Comparison of ENCODE assay signal across 1 cellular context in genomic region chr17:50872710-50873424, GRCh38.
TF ChIP-seq lines count a peak whose summit lies in the region.

No MANE protein-coding gene starts in this region.

TF ChIP-seq in K562, 482 proteins besides CTCF, POLR2A, EP300 and RAD21:
- TF ChIP-seq TCFL5 (CRISPR knock-in tag; conservative IDR thresholded peaks at IDR 0.05) (no peak), GTF3C2 (IDR thresholded peaks at IDR 0.05; ENCODE audit: borderline replicate concordance, extremely low read depth, insufficient read length) (no peak), DDX20 (tag; IDR thresholded peaks at IDR 0.05; ENCODE audit: low read depth) (no peak), ZNF282 (CRISPR knock-in tag; IDR thresholded peaks at IDR 0.05) (no peak), EP400 (IDR thresholded peaks at IDR 0.05) (no peak), SFPQ (IDR thresholded peaks at IDR 0.05; ENCODE audit: low read depth, low read length) (no peak), PTRF (tag; IDR thresholded peaks at IDR 0.05) (no peak), MEIS2 (IDR thresholded peaks at IDR 0.05; ENCODE audit: partially characterized antibody) (no peak), HDGF (IDR thresholded peaks at IDR 0.05) (no peak), ATF4 (CRISPR knock-in tag; IDR thresholded peaks at IDR 0.05) (no peak), MAFG (tag; conservative IDR thresholded peaks at IDR 0.05) (no peak), RBM25 (IDR thresholded peaks at IDR 0.05; ENCODE audit: low read depth, low read length, severe bottlenecking) (peak; percentile 33), KLF6 (CRISPR knock-in tag; IDR thresholded peaks at IDR 0.05; ENCODE audit: borderline replicate concordance) (no peak), FOXJ2 (tag; IDR thresholded peaks at IDR 0.05) (no peak), POLR2AphosphoS2 (IDR thresholded peaks at IDR 0.05; ENCODE audit: low read length) (no peak), BCOR (IDR thresholded peaks at IDR 0.05) (peak; percentile 26; the same call in 1 of the 2 replicates), ZNF695 (CRISPR knock-in tag; IDR thresholded peaks at IDR 0.05) (no peak), ARID3A (IDR thresholded peaks at IDR 0.05; ENCODE audit: borderline replicate concordance, low read depth, low read length) (no peak), TARDBP (IDR thresholded peaks at IDR 0.05) (no peak), PYGO2 (tag; IDR thresholded peaks at IDR 0.05) (no peak), BCLAF1 (IDR thresholded peaks at IDR 0.05; ENCODE audit: borderline replicate concordance in 1 of 2, control insufficient read depth in 1 of 2, low read depth in 2 of 2, low read length in 1 of 2) (no peak), ZNF398 (CRISPR knock-in tag; IDR thresholded peaks at IDR 0.05) (no peak), ZNF121 (CRISPR knock-in tag; conservative IDR thresholded peaks at IDR 0.05) (peak; percentile 92), ZBTB49 (CRISPR knock-in tag; IDR thresholded peaks at IDR 0.05; ENCODE audit: borderline replicate concordance) (no peak), COPS2 (conservative IDR thresholded peaks at IDR 0.05) (no peak)
TF ChIP-seq in K562: peak in this region for 3.
